In the genomic region with DNA sequence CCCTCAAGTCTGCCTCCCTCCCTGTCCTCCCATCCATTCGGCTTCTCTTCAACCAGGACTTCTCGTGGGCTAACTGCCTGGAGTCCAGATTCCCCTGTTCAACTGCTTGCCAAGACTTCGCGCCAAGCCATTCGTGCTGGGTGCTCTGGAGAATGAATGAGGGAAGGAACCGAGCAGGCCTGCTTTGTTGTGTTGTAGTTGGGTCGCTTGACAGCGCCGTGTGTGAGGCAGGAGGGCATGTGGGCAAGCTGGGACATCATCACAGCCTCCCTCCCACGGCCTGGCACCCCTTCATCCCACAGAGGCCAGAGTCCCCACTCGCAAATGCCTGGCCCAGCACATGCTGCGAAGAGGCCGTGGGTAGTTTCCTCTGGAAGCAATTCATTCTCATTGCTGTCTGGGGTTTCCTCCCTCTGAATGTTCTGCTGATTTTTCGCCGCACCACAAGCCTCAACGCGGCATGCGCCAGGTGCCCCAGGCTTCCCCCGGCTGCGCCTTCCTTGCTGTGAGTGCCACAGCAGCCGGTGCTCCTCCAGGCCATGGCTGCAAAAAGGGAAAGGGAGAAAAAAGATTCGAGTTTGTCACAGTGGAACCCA, we compare ENCODE assay signal across 15 cellular contexts.
DNase-seq lines count a peak whose midpoint lies in the region; ATAC-seq, FAIRE-seq and TF ChIP-seq lines count a peak whose summit lies in the region.
"Had no signal": no experiment of that assay in that cellular context is flagged by ENCODE, and none has a peak within 500 bp of the region (broad histone marks: within the 10 kb centered on the region; RNA-seq: fewer than 3 reads in every experiment).

No MANE protein-coding gene starts in this region.

- CTCF ChIA-PET in HEK293 (lab: Yijun Ruan, JAX): no interaction called here

- no peaks in the 10 kb centered on the region for H3K36me3 ChIP-seq in BLaER1
- H3K36me3 ChIP-seq in HEK293 (ENCODE audit: control insufficient read depth in 2 of 2, insufficient read depth in 1 of 2, low read length in 2 of 2): no peaks in the 10 kb centered on the region
- no peaks in the 10 kb centered on the region for H3K36me3 ChIP-seq in keratinocyte (ENCODE audit: control insufficient read depth in 2 of 2, extremely low read depth in 1 of 2, insufficient read depth in 2 of 2, low read length in 2 of 2)
- H3K36me3 ChIP-seq: prostate gland had no signal

- H3K4me3 ChIP-seq in BLaER1 (no peak overlapping the region), HEK293 (ENCODE audit: low read depth, low read length) (no peak overlapping the region), keratinocyte (ENCODE audit: control insufficient read depth in 2 of 3, extremely low read depth in 1 of 3, insufficient read depth in 2 of 3, low read depth in 1 of 3, low read length in 3 of 3) (peak overlapping the region in 1 of 3 experiments; percentile 32)
- H3K4me3 ChIP-seq: prostate gland had no signal

- peaks cover 16% of the 10 kb centered on the region for H3K27me3 Mint-ChIP-seq in central memory CD8-positive, alpha-beta T cell

- H3K4me3 Mint-ChIP-seq in central memory CD8-positive, alpha-beta T cell: peak overlapping the region; percentile 37
- H3K4me3 Mint-ChIP-seq: activated T-cell treated with anti-CD3 and anti-CD28 coated beads, Interleukin-2, amount 50 U/mL, for 24 hours had no signal

- peaks cover 10% of the 10 kb centered on the region for H3K27me3 ChIP-seq in BLaER1
- H3K27me3 ChIP-seq in keratinocyte (ENCODE audit: control insufficient read depth, extremely low read depth, insufficient read depth, low read length): no peaks in the 10 kb centered on the region

- peaks cover 27% of the 10 kb centered on the region for H3K9me3 ChIP-seq in BLaER1
- H3K9me3 ChIP-seq in HEK293 (ENCODE audit: control insufficient read depth, insufficient read depth, low read depth, low read length): no peaks in the 10 kb centered on the region
- H3K9me3 ChIP-seq in keratinocyte (ENCODE audit: control insufficient read depth, low read depth, low read length): peaks cover 1% of the 10 kb centered on the region
- H3K9me3 ChIP-seq: prostate gland had no signal

- H3K27ac Mint-ChIP-seq in central memory CD8-positive, alpha-beta T cell (ENCODE audit: low read depth): peak overlapping the region; percentile 76
- H3K27ac Mint-ChIP-seq: activated T-cell treated with anti-CD3 and anti-CD28 coated beads, Interleukin-2, amount 50 U/mL, for 24 hours had no signal

- H3K4me1 Mint-ChIP-seq in central memory CD8-positive, alpha-beta T cell: peaks cover 25% of the 10 kb centered on the region

- H4K20me1 ChIP-seq in BLaER1: no peaks in the 10 kb centered on the region
- no peaks in the 10 kb centered on the region for H4K20me1 ChIP-seq in keratinocyte (ENCODE audit: control insufficient read depth, extremely low read depth, insufficient read depth, low read length)

- POLR2A ChIA-PET in HEK293 (lab: Yijun Ruan, JAX): no interaction called here

- DNase-seq in central memory CD8-positive, alpha-beta T cell (ENCODE audit: low spot score in 2 of 2): no peak
- DNase-seq in keratinocyte (ENCODE audit: low read depth, low spot score): no peak
- no peak for DNase-seq in stimulated activated naive CD4-positive, alpha-beta T cell (lab: John Stamatoyannopoulos, UW)
- DNase-seq in sciatic nerve (ENCODE audit: low spot score): no peak
- DNase-seq in kidney tubule cell (ENCODE audit: low spot score): no peak
- DNase-seq: activated T-cell treated with anti-CD3 and anti-CD28 coated beads, Interleukin-2, amount 50 U/mL, for 24 hours; NCI-H1436 treated with DMSO at 0.1 percent for 48 hours; NCI-H526 treated with DMSO at 0.1 percent for 48 hours; RPMI8226; stimulated activated CD4-positive, alpha-beta T cell treated with anti-CD3 and anti-CD28 coated beads, Interleukin-1b, Interleukin-23, amount 100 ng/mL, for 48 hours had no signal

- no peaks in the 10 kb centered on the region for H3K36me3 Mint-ChIP-seq in central memory CD8-positive, alpha-beta T cell (ENCODE audit: insufficient read depth)

- H3K79me2 ChIP-seq in keratinocyte (ENCODE audit: control insufficient read depth, insufficient read depth, low read length): no peaks in the 10 kb centered on the region

- no peak overlapping the region for H3K9ac ChIP-seq in BLaER1
- H3K9ac ChIP-seq in keratinocyte (ENCODE audit: control insufficient read depth, extremely low read depth, insufficient read depth, low read length): no peak overlapping the region

- H3K9me1 ChIP-seq in keratinocyte (ENCODE audit: control insufficient read depth, extremely low read depth, insufficient read depth, low read length): no peaks in the 10 kb centered on the region

- ATAC-seq in central memory CD8-positive, alpha-beta T cell (replicated peaks; ENCODE audit: extremely low read depth, poor library complexity, severe bottlenecking): peak; percentile 48
- ATAC-seq in sciatic nerve (no peak), HG03175 (IDR thresholded peaks at IDR 0.05; ENCODE audit: unreplicated experiment) (no peak)

- H3K4me2 ChIP-seq in BLaER1: peak overlapping the region; percentile 43
- peak overlapping the region; percentile 54 for H3K4me2 ChIP-seq in keratinocyte (ENCODE audit: control insufficient read depth, extremely low read depth, insufficient read depth, low read depth, low read length)

- peaks cover 11% of the 10 kb centered on the region for H3K9me3 Mint-ChIP-seq in central memory CD8-positive, alpha-beta T cell
- H3K9me3 Mint-ChIP-seq: activated T-cell treated with anti-CD3 and anti-CD28 coated beads, Interleukin-2, amount 50 U/mL, for 24 hours had no signal

- intact Hi-C loops in sciatic nerve (cut with DNase I): no loop called here

- dilution Hi-C loops in keratinocyte (cut with MboI; ENCODE audit: extremely low pct_ligation_motif_present, low sequenced_read_pairs): no loop called here

- no peak for TF ChIP-seq CTCF in HEK293 (tag by site-specific recombination; IDR thresholded peaks at IDR 0.05)
- no peak for TF ChIP-seq CTCF in keratinocyte (optimal IDR thresholded peaks at IDR 0.05 in 1 of 3, IDR thresholded peaks at IDR 0.05 in 1 of 3, conservative IDR thresholded peaks at IDR 0.05 in 1 of 3; ENCODE audit: extremely low read depth in 1 of 3, insufficient read depth in 2 of 3, low read length in 3 of 3)

- peaks cover 15% of the 10 kb centered on the region for H3K4me1 ChIP-seq in BLaER1
- no peaks in the 10 kb centered on the region for H3K4me1 ChIP-seq in HEK293 (ENCODE audit: control insufficient read depth, insufficient read depth, low read length)
- H3K4me1 ChIP-seq in keratinocyte (ENCODE audit: control insufficient read depth, extremely low read depth, insufficient read depth, low read length): peaks cover 24% of the 10 kb centered on the region
- H3K4me1 ChIP-seq: prostate gland had no signal

- peak overlapping the region; percentile 83 for H2AFZ ChIP-seq in keratinocyte (ENCODE audit: control insufficient read depth, low read length)

- no peak overlapping the region for H3K27ac ChIP-seq in BLaER1
- H3K27ac ChIP-seq in HEK293 (ENCODE audit: extremely low read depth, low read depth, low read length): no peak overlapping the region
- H3K27ac ChIP-seq in keratinocyte (ENCODE audit: control insufficient read depth, insufficient read depth, low read length): peak overlapping the region; percentile 20
- H3K27ac ChIP-seq: prostate gland had no signal

- no peak for FAIRE-seq in keratinocyte (lab: Jason Lieb, UNC)
- FAIRE-seq: endothelial cell of umbilical vein had no signal

TF ChIP-seq in HEK293, 187 proteins besides CTCF, POLR2A, EP300 and RAD21:
- TF ChIP-seq SP3 (tag by site-specific recombination; IDR thresholded peaks at IDR 0.05) (no peak), EGR2 (tag by site-specific recombination; IDR thresholded peaks at IDR 0.05; ENCODE audit: low read depth) (peak; percentile 49; the same call in 1 of the 2 replicates), ZFHX2 (tag by site-specific recombination; conservative IDR thresholded peaks at IDR 0.05) (peak; percentile 56), ZNF248 (tag by site-specific recombination; IDR thresholded peaks at IDR 0.05) (no peak)
